ENCODE assay signal across 21 cellular contexts in the genomic region with DNA sequence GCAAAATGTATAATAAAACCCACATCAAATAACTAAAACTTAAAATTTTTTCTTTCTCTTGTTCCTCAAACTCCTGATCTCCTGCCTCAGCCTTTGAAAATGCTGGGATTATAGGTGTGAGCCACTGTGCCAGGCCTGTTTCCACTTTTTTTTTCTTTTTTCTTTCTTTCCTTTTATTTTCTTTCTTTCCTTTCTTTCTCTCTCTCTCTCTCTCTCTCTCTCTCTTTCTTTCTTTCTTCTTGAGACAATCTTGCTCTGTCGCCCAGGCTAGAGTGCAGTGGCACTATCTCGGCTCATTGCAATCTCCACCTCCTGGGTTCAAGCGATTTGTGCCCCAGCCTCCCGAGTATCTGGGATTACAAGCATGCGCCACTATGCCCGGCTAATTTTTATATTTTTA.
DNase-seq lines count a peak whose midpoint lies in the region; ATAC-seq, FAIRE-seq and TF ChIP-seq lines count a peak whose summit lies in the region.
"Had no signal": no experiment of that assay in that cellular context is flagged by ENCODE, and none has a peak within 500 bp of the region (broad histone marks: within the 10 kb centered on the region; RNA-seq: fewer than 3 reads in every experiment).

No MANE protein-coding gene starts in this region.

- TF ChIP-seq CTCF in HEK293 (tag by site-specific recombination; IDR thresholded peaks at IDR 0.05) (no peak), K562 (IDR thresholded peaks at IDR 0.05 in 2 of 3, conservative IDR thresholded peaks at IDR 0.05 in 1 of 3; ENCODE audit: insufficient read depth in 2 of 3, low read depth in 1 of 3, low read length in 3 of 3) (no peak), body of pancreas (IDR thresholded peaks at IDR 0.05) (no peak)

- CTCF ChIA-PET in HEK293 (lab: Yijun Ruan, JAX) (no interaction called here), K562 (lab: Yijun Ruan, JAX; ENCODE audit: low intra/inter-chr PET ratio) (no interaction called here)

- DNase-seq in K562 (ENCODE audit: extremely low read depth in 1 of 4, low spot score in 3 of 4) (no peak), HPDE6-E6E7 (ENCODE audit: extremely low spot score) (no peak), body of pancreas (no peak)
- DNase-seq: 8988T; ACHN; BE2C; C1 segment of cervical spinal cord; CD4-positive, alpha-beta memory T cell; CD4-positive, CD25-positive, alpha-beta regulatory T cell; CD8-positive, alpha-beta memory T cell; COR-L47; DMS79 treated with DMSO at 0.1 percent for 48 hours; GF-D8 had no signal

- no TSS peak for BruUV-seq in K562 (replicated peaks; lab: Mats Ljungman, UMichigan)

- H4K20me1 ChIP-seq in K562 (replicated peaks; ENCODE audit: control insufficient read depth, insufficient read depth, low read length): no peaks in the 10 kb centered on the region
- H4K20me1 ChIP-seq: BLaER1 had no signal

- POLR2A ChIA-PET in HEK293 (lab: Yijun Ruan, JAX) (no interaction called here), K562 (lab: Yijun Ruan, JAX) (interaction anchor here (1.4 kb wide), 1 partner anchor 118 kb away, joined by 3 read pairs; no protein-coding TSS in a partner anchor)

- no peak overlapping the region for H3K4me3 ChIP-seq in HEK293 (ENCODE audit: low read depth, low read length)
- H3K4me3 ChIP-seq in K562: no peak overlapping the region
- H3K4me3 ChIP-seq in body of pancreas: no peak overlapping the region
- H3K4me3 ChIP-seq: BLaER1 had no signal

- intact Hi-C loops in K562 (cut with micrococcal nuclease) (no loop called here), body of pancreas (cut with DNase I) (no loop called here)

- H3K36me3 ChIP-seq in HEK293 (ENCODE audit: control insufficient read depth in 2 of 2, insufficient read depth in 1 of 2, low read length in 2 of 2): no peaks in the 10 kb centered on the region
- no peaks in the 10 kb centered on the region for H3K36me3 ChIP-seq in K562 (ENCODE audit: control insufficient read depth, insufficient read depth, low read length)
- no peaks in the 10 kb centered on the region for H3K36me3 ChIP-seq in body of pancreas (replicated peaks in 1 of 2; ENCODE audit: insufficient read depth in 1 of 2, low read depth in 2 of 2)
- H3K36me3 ChIP-seq: BE2C, BLaER1 had no signal

- no peak for FAIRE-seq in K562 (lab: Jason Lieb, UNC)
- FAIRE-seq: A204.1, D721Med, G401.6, GM12891, GM19239 had no signal

- H3K27me3 ChIP-seq in K562 (ENCODE audit: control insufficient read depth in 2 of 2, insufficient read depth in 2 of 2, low read length in 2 of 2): no peaks in the 10 kb centered on the region
- H3K27me3 ChIP-seq in body of pancreas: peaks cover 0 to 11% of the 10 kb centered on the region in 2 donors
- H3K27me3 ChIP-seq: BLaER1 had no signal

- H3K9ac ChIP-seq in K562 (ENCODE audit: insufficient read depth in 1 of 2, low read depth in 2 of 2, low read length in 2 of 2): no peak overlapping the region
- H3K9ac ChIP-seq: BLaER1 had no signal

- in situ Hi-C loops in K562 (cut with MboI): no loop called here

- ATAC-seq in K562: no peak
- no peak for ATAC-seq in HG03571 (IDR thresholded peaks at IDR 0.05; ENCODE audit: unreplicated experiment)
- no peak for ATAC-seq in body of pancreas

- no peak overlapping the region for H2AFZ ChIP-seq in K562 (ENCODE audit: low read depth, low read length)

- TF ChIP-seq EP300 in K562 (IDR thresholded peaks at IDR 0.05; ENCODE audit: low read length): no peak

- H3K9me3 ChIP-seq in HEK293 (ENCODE audit: control insufficient read depth, insufficient read depth, low read depth, low read length) (no peaks in the 10 kb centered on the region), K562 (replicated peaks; ENCODE audit: control insufficient read depth, insufficient read depth, low read depth, low read length) (no peaks in the 10 kb centered on the region), body of pancreas (no peaks in the 10 kb centered on the region)
- H3K9me3 ChIP-seq: BE2C, BLaER1 had no signal

- H3K27ac ChIP-seq in HEK293 (ENCODE audit: extremely low read depth, low read depth, low read length) (no peak overlapping the region), K562 (ENCODE audit: extremely low read depth, low read depth, low read length) (no peak overlapping the region), body of pancreas (no peak overlapping the region)
- H3K27ac ChIP-seq: BLaER1 had no signal

- H3K4me2 ChIP-seq in K562 (ENCODE audit: insufficient read depth, low read length): no peak overlapping the region
- H3K4me2 ChIP-seq: BLaER1 had no signal

- WGBS in K562 (ENCODE audit: insufficient coverage, low coverage, missing lambda C conversion rate): 58% methylated on average over 6 of the region's 6 CpGs
- 73 to 80% methylated on average over 6 of the region's 6 CpGs for WGBS in body of pancreas, 2 donors

- H3K9me1 ChIP-seq in K562 (ENCODE audit: control insufficient read depth, insufficient read depth, low read length): no peaks in the 10 kb centered on the region

- no peak for TF ChIP-seq RAD21 in K562 (CRISPR knock-in tag; conservative IDR thresholded peaks at IDR 0.05 in 1 of 2, IDR thresholded peaks at IDR 0.05 in 1 of 2)

- TF ChIP-seq POLR2A in K562 (conservative IDR thresholded peaks at IDR 0.05): no peak
- TF ChIP-seq POLR2A in body of pancreas (IDR thresholded peaks at IDR 0.05): no peak

- H3K4me1 ChIP-seq in HEK293 (ENCODE audit: control insufficient read depth, insufficient read depth, low read length): no peaks in the 10 kb centered on the region
- peaks cover 17 to 18% of the 10 kb centered on the region in 2 experiments; a peak in 3 of 5 replicates for H3K4me1 ChIP-seq in K562 (replicated peaks in 1 of 2; ENCODE audit: control insufficient read depth in 2 of 2, insufficient read depth in 2 of 2, low read length in 2 of 2)
- peaks cover 5% of the 10 kb centered on the region for H3K4me1 ChIP-seq in body of pancreas
- H3K4me1 ChIP-seq: BE2C had no signal

- H3K79me2 ChIP-seq in K562 (ENCODE audit: control insufficient read depth, insufficient read depth, low read length): no peaks in the 10 kb centered on the region

TF ChIP-seq in HEK293, 187 proteins besides CTCF, POLR2A, EP300 and RAD21 (continues in another document):
- TF ChIP-seq ZNF366 (tag by site-specific recombination; conservative IDR thresholded peaks at IDR 0.05): peak; percentile 72
- no peak for TF ChIP-seq ZFP3 (tag by site-specific recombination; IDR thresholded peaks at IDR 0.05; ENCODE audit: low read depth)
- no peak for TF ChIP-seq ZNF175 (tag by site-specific recombination; IDR thresholded peaks at IDR 0.05)
- TF ChIP-seq, protein P1, sequence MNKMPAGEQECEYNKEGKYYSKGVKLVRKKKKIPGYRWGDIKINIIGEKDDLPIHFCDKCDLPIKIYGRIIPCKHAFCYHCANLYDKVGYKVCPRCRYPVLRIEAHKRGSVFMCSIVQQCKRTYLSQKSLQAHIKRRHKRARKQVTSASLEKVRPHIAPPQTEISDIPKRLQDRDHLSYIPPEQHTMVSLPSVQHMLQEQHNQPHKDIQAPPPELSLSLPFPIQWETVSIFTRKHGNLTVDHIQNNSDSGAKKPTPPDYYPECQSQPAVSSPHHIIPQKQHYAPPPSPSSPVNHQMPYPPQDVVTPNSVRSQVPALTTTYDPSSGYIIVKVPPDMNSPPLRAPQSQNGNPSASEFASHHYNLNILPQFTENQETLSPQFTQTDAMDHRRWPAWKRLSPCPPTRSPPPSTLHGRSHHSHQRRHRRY (tag by site-specific recombination; IDR thresholded peaks at IDR 0.05): no peak
- TF ChIP-seq ZNF843 (tag by site-specific recombination; IDR thresholded peaks at IDR 0.05): no peak
- no peak for TF ChIP-seq ZNF132 (tag by site-specific recombination; IDR thresholded peaks at IDR 0.05; ENCODE audit: borderline replicate concordance)
- TF ChIP-seq, protein P2, sequence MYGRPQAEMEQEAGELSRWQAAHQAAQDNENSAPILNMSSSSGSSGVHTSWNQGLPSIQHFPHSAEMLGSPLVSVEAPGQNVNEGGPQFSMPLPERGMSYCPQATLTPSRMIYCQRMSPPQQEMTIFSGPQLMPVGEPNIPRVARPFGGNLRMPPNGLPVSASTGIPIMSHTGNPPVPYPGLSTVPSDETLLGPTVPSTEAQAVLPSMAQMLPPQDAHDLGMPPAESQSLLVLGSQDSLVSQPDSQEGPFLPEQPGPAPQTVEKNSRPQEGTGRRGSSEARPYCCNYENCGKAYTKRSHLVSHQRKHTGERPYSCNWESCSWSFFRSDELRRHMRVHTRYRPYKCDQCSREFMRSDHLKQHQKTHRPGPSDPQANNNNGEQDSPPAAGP (tag by site-specific recombination; IDR thresholded peaks at IDR 0.05): no peak
- 0 out of 2 replicates have a peak, but pooled peaks have one; percentile 11 for TF ChIP-seq ZNF596 (tag by site-specific recombination; IDR thresholded peaks at IDR 0.05)

TF ChIP-seq in K562, 482 proteins besides CTCF, POLR2A, EP300 and RAD21:
- TF ChIP-seq, protein P3, sequence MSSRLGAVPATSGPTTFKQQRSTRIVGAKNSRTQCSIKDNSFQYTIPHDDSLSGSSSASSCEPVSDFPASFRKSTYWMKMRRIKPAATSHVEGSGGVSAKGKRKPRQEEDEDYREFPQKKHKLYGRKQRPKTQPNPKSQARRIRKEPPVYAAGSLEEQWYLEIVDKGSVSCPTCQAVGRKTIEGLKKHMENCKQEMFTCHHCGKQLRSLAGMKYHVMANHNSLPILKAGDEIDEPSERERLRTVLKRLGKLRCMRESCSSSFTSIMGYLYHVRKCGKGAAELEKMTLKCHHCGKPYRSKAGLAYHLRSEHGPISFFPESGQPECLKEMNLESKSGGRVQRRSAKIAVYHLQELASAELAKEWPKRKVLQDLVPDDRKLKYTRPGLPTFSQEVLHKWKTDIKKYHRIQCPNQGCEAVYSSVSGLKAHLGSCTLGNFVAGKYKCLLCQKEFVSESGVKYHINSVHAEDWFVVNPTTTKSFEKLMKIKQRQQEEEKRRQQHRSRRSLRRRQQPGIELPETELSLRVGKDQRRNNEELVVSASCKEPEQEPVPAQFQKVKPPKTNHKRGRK (tag; IDR thresholded peaks at IDR 0.05): peak; percentile 74
- TF ChIP-seq EHMT2 (IDR thresholded peaks at IDR 0.05): no peak
- TF ChIP-seq, protein P4, sequence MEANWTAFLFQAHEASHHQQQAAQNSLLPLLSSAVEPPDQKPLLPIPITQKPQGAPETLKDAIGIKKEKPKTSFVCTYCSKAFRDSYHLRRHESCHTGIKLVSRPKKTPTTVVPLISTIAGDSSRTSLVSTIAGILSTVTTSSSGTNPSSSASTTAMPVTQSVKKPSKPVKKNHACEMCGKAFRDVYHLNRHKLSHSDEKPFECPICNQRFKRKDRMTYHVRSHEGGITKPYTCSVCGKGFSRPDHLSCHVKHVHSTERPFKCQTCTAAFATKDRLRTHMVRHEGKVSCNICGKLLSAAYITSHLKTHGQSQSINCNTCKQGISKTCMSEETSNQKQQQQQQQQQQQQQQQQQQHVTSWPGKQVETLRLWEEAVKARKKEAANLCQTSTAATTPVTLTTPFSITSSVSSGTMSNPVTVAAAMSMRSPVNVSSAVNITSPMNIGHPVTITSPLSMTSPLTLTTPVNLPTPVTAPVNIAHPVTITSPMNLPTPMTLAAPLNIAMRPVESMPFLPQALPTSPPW (CRISPR knock-in tag; IDR thresholded peaks at IDR 0.05): no peak
- TF ChIP-seq LARP7 (IDR thresholded peaks at IDR 0.05): 0 out of 2 replicates have a peak, but pooled peaks have one; percentile 66
- no peak for TF ChIP-seq ZNF57 (CRISPR knock-in tag; IDR thresholded peaks at IDR 0.05)
